10 cellular contexts compared by ENCODE assay signal in genomic region chr21:25567472-25567871, GRCh38. TPM values are rescaled to one million over a fixed set of nuclear protein-coding genes. Genes with fewer than 3 reads are reported as not detected.
A peak's percentile ranks its signal among the peaks of the same experiment; 100 is the strongest.
DNase-seq lines count a peak whose midpoint lies in the region; ATAC-seq and TF ChIP-seq lines count a peak whose summit lies in the region.
"Had no signal": no experiment of that assay in that cellular context is flagged by ENCODE, and none has a peak within 500 bp of the region (broad histone marks: within the 10 kb centered on the region; RNA-seq: fewer than 3 reads in every experiment).

No MANE protein-coding gene starts in this region.

- no peaks in the 10 kb centered on the region for H3K9me3 Mint-ChIP-seq in activated T-helper 1 cell treated with anti-CD3 and anti-CD28 coated beads, Interleukin-12 subunit alpha, Interleukin-12 subunit beta, Interleukin-2, Interleukin-4 antibody, amounts not matched to agents 30 ng/mL and 10 ng/mL and 1 ng/mL, durations not matched to agents 14 hours and 24 hours and 36 hours
- no peaks in the 10 kb centered on the region for H3K9me3 Mint-ChIP-seq in nephron

- H3K27me3 Mint-ChIP-seq in activated T-helper 1 cell treated with anti-CD3 and anti-CD28 coated beads, Interleukin-12 subunit alpha, Interleukin-12 subunit beta, Interleukin-2, Interleukin-4 antibody, amounts not matched to agents 30 ng/mL and 10 ng/mL and 1 ng/mL, durations not matched to agents 14 hours and 24 hours and 36 hours (ENCODE audit: insufficient read depth), result no peaks in the 10 kb centered on the region
- H3K27me3 Mint-ChIP-seq in nephron (ENCODE audit: low read depth), result no peaks in the 10 kb centered on the region

- peak overlapping the region; percentile 98 for H3K4me3 Mint-ChIP-seq in activated T-helper 1 cell treated with anti-CD3 and anti-CD28 coated beads, Interleukin-12 subunit alpha, Interleukin-12 subunit beta, Interleukin-2, Interleukin-4 antibody, amounts not matched to agents 30 ng/mL and 10 ng/mL and 1 ng/mL, durations not matched to agents 14 hours and 24 hours and 36 hours
- H3K4me3 Mint-ChIP-seq in nephron, result peak overlapping the region in 1 of 3 experiments; percentile 16

- intact Hi-C loops in activated T-helper 1 cell treated with anti-CD3 and anti-CD28 coated beads, Interleukin-12 subunit alpha, Interleukin-12 subunit beta, Interleukin-2, Interleukin-4 antibody, amounts not matched to agents 30 ng/mL and 10 ng/mL and 1 ng/mL, durations not matched to agents 14 hours and 24 hours and 36 hours (cut with micrococcal nuclease), result no loop called here

- H3K36me3 ChIP-seq in H7 (replicated peaks; ENCODE audit: control insufficient read depth, insufficient read depth, low read length), result no peaks in the 10 kb centered on the region

- H3K36me3 Mint-ChIP-seq in activated T-helper 1 cell treated with anti-CD3 and anti-CD28 coated beads, Interleukin-12 subunit alpha, Interleukin-12 subunit beta, Interleukin-2, Interleukin-4 antibody, amounts not matched to agents 30 ng/mL and 10 ng/mL and 1 ng/mL, durations not matched to agents 14 hours and 24 hours and 36 hours (ENCODE audit: low read depth), result peaks cover 87% of the 10 kb centered on the region
- peaks cover 9% of the 10 kb centered on the region for H3K36me3 Mint-ChIP-seq in nephron (ENCODE audit: low read depth)

- H3K4me1 Mint-ChIP-seq in activated T-helper 1 cell treated with anti-CD3 and anti-CD28 coated beads, Interleukin-12 subunit alpha, Interleukin-12 subunit beta, Interleukin-2, Interleukin-4 antibody, amounts not matched to agents 30 ng/mL and 10 ng/mL and 1 ng/mL, durations not matched to agents 14 hours and 24 hours and 36 hours (ENCODE audit: low read depth), result peaks cover 72% of the 10 kb centered on the region
- H3K4me1 Mint-ChIP-seq in nephron, result peaks cover 14% of the 10 kb centered on the region

- H3K27me3 ChIP-seq in H7 (ENCODE audit: control insufficient read depth, insufficient read depth, low read length), result peaks cover 2% of the 10 kb centered on the region
- H3K27me3 ChIP-seq: testis had no signal

- peak; percentile 38 for TF ChIP-seq CTCF in GM12864 (IDR thresholded peaks at IDR 0.05; ENCODE audit: low read depth, low read length, missing control alignments)
- no peak for TF ChIP-seq CTCF in nephron (IDR thresholded peaks at IDR 0.05; ENCODE audit: unreplicated experiment in 3 of 3)

- H3K27ac Mint-ChIP-seq in activated T-helper 1 cell treated with anti-CD3 and anti-CD28 coated beads, Interleukin-12 subunit alpha, Interleukin-12 subunit beta, Interleukin-2, Interleukin-4 antibody, amounts not matched to agents 30 ng/mL and 10 ng/mL and 1 ng/mL, durations not matched to agents 14 hours and 24 hours and 36 hours, result peak overlapping the region; percentile 90
- peak overlapping the region; percentile 65 to 91 (median 89) for H3K27ac Mint-ChIP-seq in nephron

- H3K4me3 ChIP-seq in GM12864 (ENCODE audit: low read depth, low read length) (peak overlapping the region; percentile 90), H7 (ENCODE audit: insufficient read depth, low read depth, low read length) (no peak overlapping the region)
- H3K4me3 ChIP-seq: testis had no signal

- peak; percentile 27 for ATAC-seq in GM21526 (IDR thresholded peaks at IDR 0.05; ENCODE audit: low FRiP score, unreplicated experiment)
- no peak for ATAC-seq in HG02981 (IDR thresholded peaks at IDR 0.05; ENCODE audit: unreplicated experiment)

- DNase-seq in GM12864 (ENCODE audit: low read depth) (no peak), COR-L47 (lab: John Stamatoyannopoulos, UW) (no peak), H7 (no peak)
- DNase-seq in activated T-helper 1 cell treated with anti-CD3 and anti-CD28 coated beads, Interleukin-12 subunit alpha, Interleukin-12 subunit beta, Interleukin-2, Interleukin-4 antibody, amounts not matched to agents 30 ng/mL and 10 ng/mL and 1 ng/mL, durations not matched to agents 14 hours and 24 hours and 36 hours (ENCODE audit: low spot score), result no peak
- DNase-seq: head of caudate nucleus, Karpas-422 had no signal

RNA-seq across cellular contexts. Expression of gene MRPL39, which starts 39.8 kb away (rescaled TPM):
- 48.6 and 55.8 TPM in 2 replicates for total RNA-seq in activated T-helper 1 cell treated with anti-CD3 and anti-CD28 coated beads, Interleukin-12 subunit alpha, Interleukin-12 subunit beta, Interleukin-2, Interleukin-4 antibody, amounts not matched to agents 30 ng/mL and 10 ng/mL and 1 ng/mL, durations not matched to agents 14 hours and 24 hours and 36 hours
- 56.3 and 69.5 TPM in 2 replicates for total RNA-seq in H7 (2014; rRNA removed; shearing (Covaris generic))
